In the genomic region with DNA sequence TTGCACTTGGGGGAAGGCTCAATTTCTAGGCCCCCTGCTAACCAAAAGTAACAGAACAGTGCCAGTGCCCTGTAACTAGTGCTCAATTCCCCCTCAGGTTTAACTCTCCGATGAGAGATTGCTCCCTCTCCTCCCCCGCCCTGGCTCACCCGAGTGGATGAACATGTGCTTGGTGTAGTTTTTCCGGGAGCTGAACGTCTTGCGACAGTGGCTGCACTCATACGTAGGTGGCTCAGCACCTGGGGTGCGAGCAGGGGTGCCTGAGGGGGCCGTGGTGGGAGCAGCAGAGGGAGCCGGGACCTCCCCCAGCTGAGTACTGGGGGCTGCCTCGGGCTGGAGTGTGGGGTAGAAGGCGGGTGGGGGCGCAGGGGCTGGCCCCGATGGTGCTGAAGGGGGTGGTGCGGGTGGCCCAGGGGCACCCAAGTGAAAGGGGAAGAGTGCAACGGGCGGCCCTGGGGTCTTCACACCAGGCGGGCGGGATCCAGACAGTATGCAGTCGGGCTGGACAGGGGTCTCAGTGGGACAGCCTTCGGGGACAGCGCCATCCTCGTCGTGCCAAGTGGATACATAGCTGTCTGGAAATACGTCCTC, we compare ENCODE assay signal across 17 cellular contexts. TPM values are rescaled to one million over a fixed set of nuclear protein-coding genes. Genes with fewer than 3 reads are reported as not detected.
DNase-seq lines count a peak whose midpoint lies in the region; ATAC-seq and TF ChIP-seq lines count a peak whose summit lies in the region.
"Had no signal": no experiment of that assay in that cellular context is flagged by ENCODE, and none has a peak within 500 bp of the region (broad histone marks: within the 10 kb centered on the region; RNA-seq: fewer than 3 reads in every experiment).

No MANE protein-coding gene starts in this region.

- H3K36me3 ChIP-seq in lower lobe of right lung: peaks cover 20% of the 10 kb centered on the region

- TF ChIP-seq CTCF in HL-60 (IDR thresholded peaks at IDR 0.05; ENCODE audit: insufficient read depth, low read length): no peak
- no peak for TF ChIP-seq CTCF in mesothelial cell of epicardium (IDR thresholded peaks at IDR 0.05; ENCODE audit: unreplicated experiment)
- TF ChIP-seq CTCF in lower lobe of right lung (IDR thresholded peaks at IDR 0.05): no peak

- intact Hi-C loops in lower lobe of right lung (cut with DNase I): no loop called here

- no peaks in the 10 kb centered on the region for H3K9me3 Mint-ChIP-seq in T-helper 2 cell treated with Interferon-gamma antibody and Interleukin-4, amounts not matched to agents 5 μg/mL and 100 μg/mL, for 36 hours
- no peaks in the 10 kb centered on the region for H3K9me3 Mint-ChIP-seq in activated T-helper 17 cell treated with anti-CD3 and anti-CD28 coated beads, Interleukin-2, amount 50 U/mL, for 72 hours
- no peaks in the 10 kb centered on the region for H3K9me3 Mint-ChIP-seq in mesothelial cell of epicardium
- H3K9me3 Mint-ChIP-seq: CD8-positive, alpha-beta memory T cell; stimulated activated memory B cell treated with anti-CD40 and anti-IgM and Interleukin-4, amounts not matched to agents 10 μg/mL and 1 μg/mL and 100 μg/mL, for 72 hours had no signal

- H3K27ac ChIP-seq in HL-60 (replicated peaks): peak overlapping the region; percentile 31; the same call in 1 of the 2 replicates
- no peak overlapping the region for H3K27ac ChIP-seq in lower lobe of right lung
- H3K27ac ChIP-seq: A549, parathyroid adenoma had no signal

- no peak for DNase-seq in T-helper 2 cell treated with Interferon-gamma antibody and Interleukin-4, amounts not matched to agents 5 μg/mL and 100 μg/mL, for 36 hours (ENCODE audit: low spot score)
- DNase-seq in T-helper 2 cell (no peak), HL-60 (ENCODE audit: low read depth in 1 of 2, low spot score in 1 of 2) (no peak), mesothelial cell of epicardium (ENCODE audit: low spot score in 2 of 2, unreplicated experiment in 2 of 2) (no peak), NCI-H774 (lab: John Stamatoyannopoulos, UW) (no peak), lower lobe of right lung (no peak)
- DNase-seq: activated CD4-positive, alpha-beta T cell treated with anti-CD3 and anti-CD28 coated beads for 4 hours; activated gamma-delta T cell treated with Interleukin-2 at 50 U/mL for 16 hours; CD8-positive, alpha-beta memory T cell; left cardiac atrium; MV-4-11; T-helper 9 cell had no signal

- H3K36me3 Mint-ChIP-seq in T-helper 2 cell treated with Interferon-gamma antibody and Interleukin-4, amounts not matched to agents 5 μg/mL and 100 μg/mL, for 36 hours (ENCODE audit: low read depth): peaks cover 19% of the 10 kb centered on the region
- peaks cover 36% of the 10 kb centered on the region for H3K36me3 Mint-ChIP-seq in activated T-helper 17 cell treated with anti-CD3 and anti-CD28 coated beads, Interleukin-2, amount 50 U/mL, for 72 hours (ENCODE audit: low read depth)
- H3K36me3 Mint-ChIP-seq in mesothelial cell of epicardium: no peaks in the 10 kb centered on the region

- peaks cover 26% of the 10 kb centered on the region for H3K4me1 Mint-ChIP-seq in T-helper 2 cell treated with Interferon-gamma antibody and Interleukin-4, amounts not matched to agents 5 μg/mL and 100 μg/mL, for 36 hours (ENCODE audit: low read depth)
- peaks cover 13% of the 10 kb centered on the region for H3K4me1 Mint-ChIP-seq in activated T-helper 17 cell treated with anti-CD3 and anti-CD28 coated beads, Interleukin-2, amount 50 U/mL, for 72 hours
- H3K4me1 Mint-ChIP-seq in mesothelial cell of epicardium: peaks cover 41% of the 10 kb centered on the region

- no peak for ATAC-seq in activated T-helper 17 cell treated with anti-CD3 and anti-CD28 coated beads, Interleukin-2, amount 50 U/mL, for 72 hours (replicated peaks)
- no peak for ATAC-seq in lower lobe of right lung
- ATAC-seq in GM19023 (IDR thresholded peaks at IDR 0.05; ENCODE audit: unreplicated experiment): no peak
- ATAC-seq: A549; left cardiac atrium; stimulated activated memory B cell treated with anti-CD40 and anti-IgM and Interleukin-4, amounts not matched to agents 10 μg/mL and 1 μg/mL and 100 μg/mL, for 72 hours had no signal

- peaks cover 50% of the 10 kb centered on the region for H3K4me1 ChIP-seq in lower lobe of right lung

- peak overlapping the region; percentile 74 for H3K27ac Mint-ChIP-seq in T-helper 2 cell treated with Interferon-gamma antibody and Interleukin-4, amounts not matched to agents 5 μg/mL and 100 μg/mL, for 36 hours
- peak overlapping the region; percentile 80 for H3K27ac Mint-ChIP-seq in activated T-helper 17 cell treated with anti-CD3 and anti-CD28 coated beads, Interleukin-2, amount 50 U/mL, for 72 hours
- peak overlapping the region; percentile 60 for H3K27ac Mint-ChIP-seq in mesothelial cell of epicardium

- H3K27me3 Mint-ChIP-seq in T-helper 2 cell treated with Interferon-gamma antibody and Interleukin-4, amounts not matched to agents 5 μg/mL and 100 μg/mL, for 36 hours (ENCODE audit: low read depth): no peaks in the 10 kb centered on the region
- no peaks in the 10 kb centered on the region for H3K27me3 Mint-ChIP-seq in activated T-helper 17 cell treated with anti-CD3 and anti-CD28 coated beads, Interleukin-2, amount 50 U/mL, for 72 hours
- H3K27me3 Mint-ChIP-seq in mesothelial cell of epicardium (ENCODE audit: low read depth): no peaks in the 10 kb centered on the region
- H3K27me3 Mint-ChIP-seq: stimulated activated memory B cell treated with anti-CD40 and anti-IgM and Interleukin-4, amounts not matched to agents 10 μg/mL and 1 μg/mL and 100 μg/mL, for 72 hours had no signal

- H3K4me3 ChIP-seq in HL-60 (replicated peaks; ENCODE audit: insufficient read depth, low read length) (no peak overlapping the region), lower lobe of right lung (no peak overlapping the region)
- H3K4me3 ChIP-seq: A549 had no signal

- peak overlapping the region; percentile 65 for H3K4me3 Mint-ChIP-seq in T-helper 2 cell treated with Interferon-gamma antibody and Interleukin-4, amounts not matched to agents 5 μg/mL and 100 μg/mL, for 36 hours
- H3K4me3 Mint-ChIP-seq in activated T-helper 17 cell treated with anti-CD3 and anti-CD28 coated beads, Interleukin-2, amount 50 U/mL, for 72 hours: peak overlapping the region; percentile 85
- H3K4me3 Mint-ChIP-seq in mesothelial cell of epicardium: peak overlapping the region; percentile 48

- H3K9me3 ChIP-seq in lower lobe of right lung: no peaks in the 10 kb centered on the region
- H3K9me3 ChIP-seq: A549 had no signal

- no peaks in the 10 kb centered on the region for H3K27me3 ChIP-seq in HL-60 (ENCODE audit: insufficient read depth, poor library complexity, severe bottlenecking)
- H3K27me3 ChIP-seq in lower lobe of right lung (ENCODE audit: low read depth): no peaks in the 10 kb centered on the region

RNA-seq across cellular contexts. Expression of a gene that starts 3.3 kb away (rescaled TPM):
- 10 to 100 TPM; 11.0 to 14.3 TPM for total RNA-seq in activated T-helper 17 cell treated with anti-CD3 and anti-CD28 coated beads, Interleukin-2, amount 50 U/mL, for 72 hours
- 24.4 to 27.1 TPM (median 24.9 TPM) in 3 replicates for total RNA-seq in mesothelial cell of epicardium
- total RNA-seq in lower lobe of right lung: 14.1 TPM

RNA-seq across cellular contexts. Expression of a gene that starts 4.5 kb away (rescaled TPM):
- total RNA-seq in activated T-helper 17 cell treated with anti-CD3 and anti-CD28 coated beads, Interleukin-2, amount 50 U/mL, for 72 hours: 10 to 100 TPM; 14.4 to 15.6 TPM
- total RNA-seq in mesothelial cell of epicardium (12.5 to 14.2 TPM (median 14.2 TPM) in 3 replicates), lower lobe of right lung (6.6 TPM)

RNA-seq across cellular contexts. Expression of a gene that starts 27.5 kb away (rescaled TPM):
- 100 to 1,000 TPM; 336 to 455 TPM for total RNA-seq in activated T-helper 17 cell treated with anti-CD3 and anti-CD28 coated beads, Interleukin-2, amount 50 U/mL, for 72 hours
- total RNA-seq in mesothelial cell of epicardium: 577 to 599 TPM (median 579 TPM) in 3 replicates
- total RNA-seq in lower lobe of right lung: 233 TPM

RNA-seq across cellular contexts. Expression of a gene that starts 38.6 kb away (rescaled TPM):
- total RNA-seq in activated T-helper 17 cell treated with anti-CD3 and anti-CD28 coated beads, Interleukin-2, amount 50 U/mL, for 72 hours: 10 to 100 TPM; 79.0 to 95.8 TPM
- 82.9 to 86.5 TPM (median 84.3 TPM) in 3 replicates for total RNA-seq in mesothelial cell of epicardium
- 104 TPM for total RNA-seq in lower lobe of right lung

RNA-seq across cellular contexts. Expression of a gene that starts 40.2 kb away (rescaled TPM):
- total RNA-seq in activated T-helper 17 cell treated with anti-CD3 and anti-CD28 coated beads, Interleukin-2, amount 50 U/mL, for 72 hours: 1 to 10 TPM; 5.8 to 6.2 TPM
- total RNA-seq in mesothelial cell of epicardium (17.3 to 18.0 TPM (median 17.4 TPM) in 3 replicates), lower lobe of right lung (9.1 TPM)
